In the genomic region with DNA sequence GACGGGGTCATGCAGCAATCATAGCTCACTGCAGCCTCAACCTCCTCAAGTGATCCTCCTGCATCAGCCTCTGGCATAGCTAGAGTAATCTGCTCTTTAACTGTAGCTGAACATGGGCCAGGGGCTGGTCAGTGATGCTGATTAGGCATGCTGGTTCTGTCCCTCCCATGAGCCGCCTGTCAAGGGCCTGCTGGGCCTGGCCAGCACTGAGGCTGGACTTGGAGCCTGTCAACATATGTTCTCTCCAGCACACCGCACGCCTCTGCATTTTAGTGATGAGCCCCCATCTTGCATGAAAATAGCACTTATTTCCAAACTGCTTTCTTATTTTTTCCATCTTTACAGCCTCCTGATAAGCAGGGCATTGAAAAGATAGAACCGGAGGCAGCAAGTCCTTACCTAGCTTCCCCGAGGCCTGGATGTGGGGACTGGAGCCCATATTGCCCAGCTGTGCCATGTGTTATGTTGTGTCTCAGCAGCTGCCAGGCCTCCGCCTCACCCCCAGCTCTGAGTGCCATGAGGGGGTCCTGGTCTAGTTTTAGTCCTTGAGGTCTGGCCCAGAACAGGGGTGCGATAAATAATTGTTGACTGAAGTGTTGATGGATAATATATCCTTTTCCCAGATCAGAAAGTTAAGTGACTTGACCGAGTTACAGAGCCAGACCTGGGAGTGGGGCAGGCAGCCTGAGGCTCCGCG, we compare ENCODE assay signal across 1 cellular context.
TF ChIP-seq lines count a peak whose summit lies in the region.

No MANE protein-coding gene starts in this region.

TF ChIP-seq in HepG2, 621 proteins besides CTCF, POLR2A, EP300 and RAD21 (continued from another document):
- no peak for TF ChIP-seq RERE (CRISPR knock-in tag; IDR thresholded peaks at IDR 0.05; ENCODE audit: low read depth)
- TF ChIP-seq ZNF709 (CRISPR knock-in tag; IDR thresholded peaks at IDR 0.05): no peak
- no peak for TF ChIP-seq RFXANK (CRISPR knock-in tag; IDR thresholded peaks at IDR 0.05)
- no peak for TF ChIP-seq XRCC5 (optimal IDR thresholded peaks at IDR 0.05; ENCODE audit: low read length)
- TF ChIP-seq ZNF557 (CRISPR knock-in tag; IDR thresholded peaks at IDR 0.05): no peak
- TF ChIP-seq PAX8 (CRISPR knock-in tag; IDR thresholded peaks at IDR 0.05; ENCODE audit: borderline replicate concordance): no peak
- TF ChIP-seq, protein P1, sequence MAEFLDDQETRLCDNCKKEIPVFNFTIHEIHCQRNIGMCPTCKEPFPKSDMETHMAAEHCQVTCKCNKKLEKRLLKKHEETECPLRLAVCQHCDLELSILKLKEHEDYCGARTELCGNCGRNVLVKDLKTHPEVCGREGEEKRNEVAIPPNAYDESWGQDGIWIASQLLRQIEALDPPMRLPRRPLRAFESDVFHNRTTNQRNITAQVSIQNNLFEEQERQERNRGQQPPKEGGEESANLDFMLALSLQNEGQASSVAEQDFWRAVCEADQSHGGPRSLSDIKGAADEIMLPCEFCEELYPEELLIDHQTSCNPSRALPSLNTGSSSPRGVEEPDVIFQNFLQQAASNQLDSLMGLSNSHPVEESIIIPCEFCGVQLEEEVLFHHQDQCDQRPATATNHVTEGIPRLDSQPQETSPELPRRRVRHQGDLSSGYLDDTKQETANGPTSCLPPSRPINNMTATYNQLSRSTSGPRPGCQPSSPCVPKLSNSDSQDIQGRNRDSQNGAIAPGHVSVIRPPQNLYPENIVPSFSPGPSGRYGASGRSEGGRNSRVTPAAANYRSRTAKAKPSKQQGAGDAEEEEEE (CRISPR knock-in tag; IDR thresholded peaks at IDR 0.05; ENCODE audit: borderline replicate concordance): no peak
- TF ChIP-seq ZNF276 (CRISPR knock-in tag; IDR thresholded peaks at IDR 0.05; ENCODE audit: low read depth): no peak
- TF ChIP-seq HNRNPK (IDR thresholded peaks at IDR 0.05; ENCODE audit: low read depth, low read length, poor library complexity, severe bottlenecking): no peak
- no peak for TF ChIP-seq ZNF552 (CRISPR knock-in tag; IDR thresholded peaks at IDR 0.05; ENCODE audit: borderline replicate concordance)
- no peak for TF ChIP-seq ZNF317 (CRISPR knock-in tag; IDR thresholded peaks at IDR 0.05)
